Comparison of ENCODE assay signal across 14 cellular contexts in genomic region chr1:20481158-20481617, GRCh38. TPM values are rescaled to one million over a fixed set of nuclear protein-coding genes. Genes with fewer than 3 reads are reported as not detected.
DNase-seq lines count a peak whose midpoint lies in the region; TF ChIP-seq lines count a peak whose summit lies in the region.
"Had no signal": no experiment of that assay in that cellular context is flagged by ENCODE, and none has a peak within 500 bp of the region (broad histone marks: within the 10 kb centered on the region; RNA-seq: fewer than 3 reads in every experiment).

No MANE protein-coding gene starts in this region.

- H3K9ac ChIP-seq in neural progenitor cell = no peak overlapping the region
- no peak overlapping the region for H3K9ac ChIP-seq in MM.1S (ENCODE audit: low read length)

- H3K36me3 ChIP-seq in neural progenitor cell (no peaks in the 10 kb centered on the region), MM.1S (replicated peaks; ENCODE audit: insufficient read depth, low read length) (no peaks in the 10 kb centered on the region)

- no peaks in the 10 kb centered on the region for H3K27me3 Mint-ChIP-seq in Calu3 (ENCODE audit: unreplicated experiment)
- H3K27me3 Mint-ChIP-seq in neural progenitor cell (ENCODE audit: insufficient read depth, low read depth) = peaks cover 20% of the 10 kb centered on the region
- peaks cover 80% of the 10 kb centered on the region for H3K27me3 Mint-ChIP-seq in nephron progenitor cell (ENCODE audit: low read depth, poor library complexity)

- CTCF ChIA-PET in Calu3 (lab: Charles Lee) = interaction anchor here (0.8 to 1.5 kb wide), 2 partner anchors 9 to 14 kb away, joined by 3 to 9 read pairs; no protein-coding TSS in a partner anchor

- H3F3A ChIP-seq in neural progenitor cell (ENCODE audit: low read depth) = peaks cover 37% of the 10 kb centered on the region
- no peaks in the 10 kb centered on the region for H3F3A ChIP-seq in MM.1S (ENCODE audit: insufficient read depth, low read length)

- intact Hi-C loops in Calu3 (cut with micrococcal nuclease; ENCODE audit: unreplicated experiment) = no loop called here
- intact Hi-C loops in cardiac septum (cut with DNase I) = loop anchor here (10.0 kb wide), 1 partner anchor 406 kb away; the partner anchor contains the start of gene PLA2G5

- peaks cover 24% of the 10 kb centered on the region for H4K20me1 ChIP-seq in neural progenitor cell (ENCODE audit: low read depth)
- H4K20me1 ChIP-seq in MM.1S (ENCODE audit: insufficient read depth, low read length) = no peaks in the 10 kb centered on the region

- peak overlapping the region; percentile 67 for H3K4me3 Mint-ChIP-seq in Calu3 (ENCODE audit: low read depth, unreplicated experiment)
- no peak overlapping the region for H3K4me3 Mint-ChIP-seq in neural progenitor cell
- no peak overlapping the region for H3K4me3 Mint-ChIP-seq in nephron progenitor cell
- H3K4me3 Mint-ChIP-seq: activated CD8-positive, alpha-beta T cell treated with anti-CD3 and anti-CD28 coated beads, Interleukin-2, amount 10 ng/mL, durations not matched to agents 7 days and 5 days; activated naive CD4-positive, alpha-beta T cell treated with anti-CD3 and anti-CD28 coated beads for 36 hours; B cell had no signal

- no peaks in the 10 kb centered on the region for H3K9me2 ChIP-seq in MM.1S (replicated peaks; ENCODE audit: insufficient read depth, low read length)

- TF ChIP-seq CTCF in Calu3 (IDR thresholded peaks at IDR 0.05; ENCODE audit: unreplicated experiment) (no peak), fibroblast of villous mesenchyme (IDR thresholded peaks at IDR 0.05; ENCODE audit: insufficient read depth, low read depth, low read length) (no peak), neural progenitor cell (IDR thresholded peaks at IDR 0.05) (no peak), MM.1S (IDR thresholded peaks at IDR 0.05; ENCODE audit: low read length) (no peak), nephron progenitor cell (IDR thresholded peaks at IDR 0.05) (no peak)

- H3K79me2 ChIP-seq in neural progenitor cell (ENCODE audit: low read depth) (peaks cover 4% of the 10 kb centered on the region), MM.1S (ENCODE audit: low read length) (no peaks in the 10 kb centered on the region)

- H3K36me3 Mint-ChIP-seq in Calu3 (ENCODE audit: insufficient read depth, unreplicated experiment) (peaks cover 64% of the 10 kb centered on the region), neural progenitor cell (peaks cover 3% of the 10 kb centered on the region), nephron progenitor cell (ENCODE audit: low read depth) (peaks cover 7% of the 10 kb centered on the region)
- H3K36me3 Mint-ChIP-seq: IgD-negative memory B cell had no signal

- H2AFZ ChIP-seq in neural progenitor cell (replicated peaks) (no peak overlapping the region), MM.1S (ENCODE audit: low read length) (no peak overlapping the region)

- no TSS peak for BruUV-seq in Calu3 (replicated peaks; lab: Mats Ljungman, UMichigan)

- H3K4me3 ChIP-seq in fibroblast of villous mesenchyme (ENCODE audit: low read depth, low read length) (no peak overlapping the region), neural progenitor cell (no peak overlapping the region), MM.1S (ENCODE audit: low read length) (no peak overlapping the region)

- H3K4me1 ChIP-seq in neural progenitor cell (peaks cover 34% of the 10 kb centered on the region), MM.1S (ENCODE audit: low read length) (no peaks in the 10 kb centered on the region)

- H3K27me3 ChIP-seq in neural progenitor cell = peaks cover 88% of the 10 kb centered on the region
- peaks cover 92% of the 10 kb centered on the region for H3K27me3 ChIP-seq in MM.1S (replicated peaks; ENCODE audit: insufficient read depth, low read length)

- peak overlapping the region; percentile 55 for H3K4me2 ChIP-seq in neural progenitor cell
- H3K4me2 ChIP-seq in MM.1S (ENCODE audit: low read depth, low read length) = no peak overlapping the region

- peak; percentile 44 for DNase-seq in Calu3
- peak; percentile 64 for DNase-seq in NCI-H69 (lab: John Stamatoyannopoulos, UW)
- peak; percentile 14 for DNase-seq in fibroblast of villous mesenchyme (ENCODE audit: low read depth)
- no peak for DNase-seq in neural progenitor cell (ENCODE audit: low spot score)
- no peak for DNase-seq in MM.1S
- DNase-seq in nephron progenitor cell = no peak
- DNase-seq in cardiac septum (ENCODE audit: low spot score) = no peak
- no peak for DNase-seq in NCI-H345 treated with DMSO at 0.1 percent for 48 hours (lab: John Stamatoyannopoulos, UW; ENCODE audit: unreplicated experiment)
- DNase-seq: activated CD8-positive, alpha-beta T cell treated with anti-CD3 and anti-CD28 coated beads, Interleukin-2, amount 10 ng/mL, durations not matched to agents 7 days and 5 days; activated naive CD4-positive, alpha-beta T cell treated with anti-CD3 and anti-CD28 coated beads for 36 hours; NCI-H187 treated with DMSO at 0.1 percent for 48 hours; T-helper 2 cell had no signal

- H3K27ac Mint-ChIP-seq in Calu3 (ENCODE audit: unreplicated experiment) (peak overlapping the region; percentile 98), neural progenitor cell (no peak overlapping the region), nephron progenitor cell (no peak overlapping the region)
- H3K27ac Mint-ChIP-seq: activated CD8-positive, alpha-beta T cell treated with anti-CD3 and anti-CD28 coated beads, Interleukin-2, amount 10 ng/mL, durations not matched to agents 7 days and 5 days; activated naive CD4-positive, alpha-beta T cell treated with anti-CD3 and anti-CD28 coated beads for 36 hours; B cell; IgD-negative memory B cell had no signal

- H3K9me3 Mint-ChIP-seq in Calu3 (ENCODE audit: low read depth, unreplicated experiment) = no peaks in the 10 kb centered on the region
- H3K9me3 Mint-ChIP-seq in neural progenitor cell = no peaks in the 10 kb centered on the region
- H3K9me3 Mint-ChIP-seq in nephron progenitor cell = no peaks in the 10 kb centered on the region
- H3K9me3 Mint-ChIP-seq: activated naive CD4-positive, alpha-beta T cell treated with anti-CD3 and anti-CD28 coated beads for 36 hours had no signal

- no peak overlapping the region for H3K27ac ChIP-seq in neural progenitor cell
- no peak overlapping the region for H3K27ac ChIP-seq in MM.1S (ENCODE audit: low read length)

- H3K9me3 ChIP-seq in neural progenitor cell (ENCODE audit: low read depth) (no peaks in the 10 kb centered on the region), MM.1S (replicated peaks; ENCODE audit: insufficient read depth, low read length) (no peaks in the 10 kb centered on the region)

- H3K4me1 Mint-ChIP-seq in Calu3 (ENCODE audit: low read depth, unreplicated experiment) (peaks cover 64% of the 10 kb centered on the region), neural progenitor cell (peaks cover 50% of the 10 kb centered on the region), nephron progenitor cell (peaks cover 80% of the 10 kb centered on the region)

RNA-seq across cellular contexts. Expression of gene CAMK2N1, which starts 4.8 kb away (rescaled TPM):
- 56.0 and 66.0 TPM in 2 replicates for total RNA-seq in Calu3 (2022)
- total RNA-seq in fibroblast of villous mesenchyme = 8.4 and 9.5 TPM in 2 replicates
- 6.0 and 11.4 TPM in 2 replicates for total RNA-seq in neural progenitor cell (ENCODE audit: low replicate concordance)
- total RNA-seq in cardiac septum = 11.7 TPM

RNA-seq across cellular contexts. Expression of gene MUL1, which starts 26.8 kb away (rescaled TPM):
- 21.9 and 24.3 TPM in 2 replicates for total RNA-seq in Calu3 (2022)
- total RNA-seq in fibroblast of villous mesenchyme = 26.4 and 28.1 TPM in 2 replicates
- 6.7 and 18.9 TPM in 2 replicates for total RNA-seq in neural progenitor cell (ENCODE audit: low replicate concordance)
- 35.1 TPM for total RNA-seq in cardiac septum

Comparison
In these comparisons a context has a peak if more than half of its experiments do, and no peak if none do; other contexts are left out.
1. DNase-seq: peak in Calu3 (single experiment), NCI-H69 (single experiment) and fibroblast of villous mesenchyme (single experiment); none in neural progenitor cell (single experiment), MM.1S (single experiment), nephron progenitor cell (single experiment), cardiac septum (single experiment) and NCI-H345 treated with DMSO at 0.1 percent for 48 hours (single experiment).